In the genomic region with DNA sequence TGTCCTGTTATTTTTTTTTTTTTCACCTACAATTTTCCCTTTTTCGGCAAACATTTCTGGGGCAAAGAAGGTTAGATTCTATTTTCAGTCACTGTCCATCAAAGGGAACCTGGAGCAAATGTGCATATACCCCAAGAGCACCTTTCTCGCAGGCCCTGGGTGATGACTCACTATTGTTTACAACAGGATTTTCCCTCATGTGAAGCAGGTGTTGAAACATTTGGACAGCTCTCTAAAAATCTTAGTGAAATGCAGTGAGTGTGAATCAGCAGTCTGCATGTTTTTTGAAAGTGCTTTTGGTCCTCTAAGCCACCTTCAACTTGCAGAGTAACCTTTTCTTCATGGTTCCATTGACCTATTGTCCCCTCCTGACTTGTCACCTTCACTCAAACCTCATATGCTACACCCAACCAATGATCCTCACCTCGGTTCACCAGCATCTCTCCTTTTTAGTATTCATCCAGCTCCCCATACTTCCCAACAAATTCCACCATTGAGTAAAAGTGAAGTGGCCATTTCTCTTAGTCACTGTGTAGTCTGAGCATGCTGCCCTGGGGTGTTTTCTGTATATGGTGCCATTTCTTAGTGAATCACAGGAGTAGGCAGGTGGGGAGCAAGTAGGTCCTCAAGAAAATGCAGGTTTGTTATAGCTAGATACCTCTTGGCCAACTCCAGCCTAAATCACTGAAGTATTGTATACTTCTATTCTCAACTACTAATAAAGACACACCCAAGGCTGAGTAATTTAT, we compare ENCODE assay signal across 1 cellular context.
TF ChIP-seq lines count a peak whose summit lies in the region.

No MANE protein-coding gene starts in this region.

TF ChIP-seq in HepG2, 621 proteins besides CTCF, POLR2A, EP300 and RAD21 (continued from another document and continues in another):
- TF ChIP-seq, protein P1, sequence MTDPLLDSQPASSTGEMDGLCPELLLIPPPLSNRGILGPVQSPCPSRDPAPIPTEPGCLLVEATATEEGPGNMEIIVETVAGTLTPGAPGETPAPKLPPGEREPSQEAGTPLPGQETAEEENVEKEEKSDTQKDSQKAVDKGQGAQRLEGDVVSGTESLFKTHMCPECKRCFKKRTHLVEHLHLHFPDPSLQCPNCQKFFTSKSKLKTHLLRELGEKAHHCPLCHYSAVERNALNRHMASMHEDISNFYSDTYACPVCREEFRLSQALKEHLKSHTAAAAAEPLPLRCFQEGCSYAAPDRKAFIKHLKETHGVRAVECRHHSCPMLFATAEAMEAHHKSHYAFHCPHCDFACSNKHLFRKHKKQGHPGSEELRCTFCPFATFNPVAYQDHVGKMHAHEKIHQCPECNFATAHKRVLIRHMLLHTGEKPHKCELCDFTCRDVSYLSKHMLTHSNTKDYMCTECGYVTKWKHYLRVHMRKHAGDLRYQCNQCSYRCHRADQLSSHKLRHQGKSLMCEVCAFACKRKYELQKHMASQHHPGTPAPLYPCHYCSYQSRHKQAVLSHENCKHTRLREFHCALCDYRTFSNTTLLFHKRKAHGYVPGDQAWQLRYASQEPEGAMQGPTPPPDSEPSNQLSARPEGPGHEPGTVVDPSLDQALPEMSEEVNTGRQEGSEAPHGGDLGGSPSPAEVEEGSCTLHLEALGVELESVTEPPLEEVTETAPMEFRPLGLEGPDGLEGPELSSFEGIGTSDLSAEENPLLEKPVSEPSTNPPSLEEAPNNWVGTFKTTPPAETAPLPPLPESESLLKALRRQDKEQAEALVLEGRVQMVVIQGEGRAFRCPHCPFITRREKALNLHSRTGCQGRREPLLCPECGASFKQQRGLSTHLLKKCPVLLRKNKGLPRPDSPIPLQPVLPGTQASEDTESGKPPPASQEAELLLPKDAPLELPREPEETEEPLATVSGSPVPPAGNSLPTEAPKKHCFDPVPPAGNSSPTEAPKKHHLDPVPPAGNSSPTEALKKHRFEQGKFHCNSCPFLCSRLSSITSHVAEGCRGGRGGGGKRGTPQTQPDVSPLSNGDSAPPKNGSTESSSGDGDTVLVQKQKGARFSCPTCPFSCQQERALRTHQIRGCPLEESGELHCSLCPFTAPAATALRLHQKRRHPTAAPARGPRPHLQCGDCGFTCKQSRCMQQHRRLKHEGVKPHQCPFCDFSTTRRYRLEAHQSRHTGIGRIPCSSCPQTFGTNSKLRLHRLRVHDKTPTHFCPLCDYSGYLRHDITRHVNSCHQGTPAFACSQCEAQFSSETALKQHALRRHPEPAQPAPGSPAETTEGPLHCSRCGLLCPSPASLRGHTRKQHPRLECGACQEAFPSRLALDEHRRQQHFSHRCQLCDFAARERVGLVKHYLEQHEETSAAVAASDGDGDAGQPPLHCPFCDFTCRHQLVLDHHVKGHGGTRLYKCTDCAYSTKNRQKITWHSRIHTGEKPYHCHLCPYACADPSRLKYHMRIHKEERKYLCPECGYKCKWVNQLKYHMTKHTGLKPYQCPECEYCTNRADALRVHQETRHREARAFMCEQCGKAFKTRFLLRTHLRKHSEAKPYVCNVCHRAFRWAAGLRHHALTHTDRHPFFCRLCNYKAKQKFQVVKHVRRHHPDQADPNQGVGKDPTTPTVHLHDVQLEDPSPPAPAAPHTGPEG (CRISPR knock-in tag; IDR thresholded peaks at IDR 0.05) = no peak
- no peak for TF ChIP-seq ZFP36L1 (CRISPR knock-in tag; IDR thresholded peaks at IDR 0.05)
- no peak for TF ChIP-seq PHB2 (IDR thresholded peaks at IDR 0.05; ENCODE audit: partially characterized antibody)
- TF ChIP-seq NR2F6 (IDR thresholded peaks at IDR 0.05) = no peak
- TF ChIP-seq NR2F6 (CRISPR knock-in tag; IDR thresholded peaks at IDR 0.05) = 0 out of 2 replicates have a peak, but pooled peaks have one; percentile 19
- TF ChIP-seq NR0B2 (CRISPR knock-in tag; IDR thresholded peaks at IDR 0.05) = no peak
- no peak for TF ChIP-seq SP1 (IDR thresholded peaks at IDR 0.05)
- TF ChIP-seq SP1 (CRISPR knock-in tag; IDR thresholded peaks at IDR 0.05) = no peak
- TF ChIP-seq ZNF766 (CRISPR knock-in tag; IDR thresholded peaks at IDR 0.05; ENCODE audit: borderline replicate concordance) = no peak
- TF ChIP-seq, protein P2, sequence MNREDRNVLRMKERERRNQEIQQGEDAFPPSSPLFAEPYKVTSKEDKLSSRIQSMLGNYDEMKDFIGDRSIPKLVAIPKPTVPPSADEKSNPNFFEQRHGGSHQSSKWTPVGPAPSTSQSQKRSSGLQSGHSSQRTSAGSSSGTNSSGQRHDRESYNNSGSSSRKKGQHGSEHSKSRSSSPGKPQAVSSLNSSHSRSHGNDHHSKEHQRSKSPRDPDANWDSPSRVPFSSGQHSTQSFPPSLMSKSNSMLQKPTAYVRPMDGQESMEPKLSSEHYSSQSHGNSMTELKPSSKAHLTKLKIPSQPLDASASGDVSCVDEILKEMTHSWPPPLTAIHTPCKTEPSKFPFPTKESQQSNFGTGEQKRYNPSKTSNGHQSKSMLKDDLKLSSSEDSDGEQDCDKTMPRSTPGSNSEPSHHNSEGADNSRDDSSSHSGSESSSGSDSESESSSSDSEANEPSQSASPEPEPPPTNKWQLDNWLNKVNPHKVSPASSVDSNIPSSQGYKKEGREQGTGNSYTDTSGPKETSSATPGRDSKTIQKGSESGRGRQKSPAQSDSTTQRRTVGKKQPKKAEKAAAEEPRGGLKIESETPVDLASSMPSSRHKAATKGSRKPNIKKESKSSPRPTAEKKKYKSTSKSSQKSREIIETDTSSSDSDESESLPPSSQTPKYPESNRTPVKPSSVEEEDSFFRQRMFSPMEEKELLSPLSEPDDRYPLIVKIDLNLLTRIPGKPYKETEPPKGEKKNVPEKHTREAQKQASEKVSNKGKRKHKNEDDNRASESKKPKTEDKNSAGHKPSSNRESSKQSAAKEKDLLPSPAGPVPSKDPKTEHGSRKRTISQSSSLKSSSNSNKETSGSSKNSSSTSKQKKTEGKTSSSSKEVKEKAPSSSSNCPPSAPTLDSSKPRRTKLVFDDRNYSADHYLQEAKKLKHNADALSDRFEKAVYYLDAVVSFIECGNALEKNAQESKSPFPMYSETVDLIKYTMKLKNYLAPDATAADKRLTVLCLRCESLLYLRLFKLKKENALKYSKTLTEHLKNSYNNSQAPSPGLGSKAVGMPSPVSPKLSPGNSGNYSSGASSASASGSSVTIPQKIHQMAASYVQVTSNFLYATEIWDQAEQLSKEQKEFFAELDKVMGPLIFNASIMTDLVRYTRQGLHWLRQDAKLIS (CRISPR knock-in tag; IDR thresholded peaks at IDR 0.05) = no peak
- no peak for TF ChIP-seq ZNF839 (CRISPR knock-in tag; IDR thresholded peaks at IDR 0.05; ENCODE audit: borderline replicate concordance)
- TF ChIP-seq ZNF563 (CRISPR knock-in tag; IDR thresholded peaks at IDR 0.05) = no peak
- no peak for TF ChIP-seq DMTF1 (CRISPR knock-in tag; IDR thresholded peaks at IDR 0.05)
- no peak for TF ChIP-seq ZNF782 (CRISPR knock-in tag; IDR thresholded peaks at IDR 0.05; ENCODE audit: borderline replicate concordance)
- TF ChIP-seq RCOR2 (CRISPR knock-in tag; IDR thresholded peaks at IDR 0.05) = 0 out of 2 replicates have a peak, but pooled peaks have one; percentile 14
- no peak for TF ChIP-seq ZNF569 (CRISPR knock-in tag; IDR thresholded peaks at IDR 0.05; ENCODE audit: borderline replicate concordance)
- TF ChIP-seq, protein P3, sequence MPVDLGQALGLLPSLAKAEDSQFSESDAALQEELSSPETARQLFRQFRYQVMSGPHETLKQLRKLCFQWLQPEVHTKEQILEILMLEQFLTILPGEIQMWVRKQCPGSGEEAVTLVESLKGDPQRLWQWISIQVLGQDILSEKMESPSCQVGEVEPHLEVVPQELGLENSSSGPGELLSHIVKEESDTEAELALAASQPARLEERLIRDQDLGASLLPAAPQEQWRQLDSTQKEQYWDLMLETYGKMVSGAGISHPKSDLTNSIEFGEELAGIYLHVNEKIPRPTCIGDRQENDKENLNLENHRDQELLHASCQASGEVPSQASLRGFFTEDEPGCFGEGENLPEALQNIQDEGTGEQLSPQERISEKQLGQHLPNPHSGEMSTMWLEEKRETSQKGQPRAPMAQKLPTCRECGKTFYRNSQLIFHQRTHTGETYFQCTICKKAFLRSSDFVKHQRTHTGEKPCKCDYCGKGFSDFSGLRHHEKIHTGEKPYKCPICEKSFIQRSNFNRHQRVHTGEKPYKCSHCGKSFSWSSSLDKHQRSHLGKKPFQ (CRISPR knock-in tag; IDR thresholded peaks at IDR 0.05; ENCODE audit: insufficient replicate concordance) = no peak
- no peak for TF ChIP-seq ZBTB8A (CRISPR knock-in tag; IDR thresholded peaks at IDR 0.05; ENCODE audit: borderline replicate concordance, low read depth)
- no peak for TF ChIP-seq ZNF180 (CRISPR knock-in tag; IDR thresholded peaks at IDR 0.05; ENCODE audit: borderline replicate concordance, low read depth)
- TF ChIP-seq, protein P4, sequence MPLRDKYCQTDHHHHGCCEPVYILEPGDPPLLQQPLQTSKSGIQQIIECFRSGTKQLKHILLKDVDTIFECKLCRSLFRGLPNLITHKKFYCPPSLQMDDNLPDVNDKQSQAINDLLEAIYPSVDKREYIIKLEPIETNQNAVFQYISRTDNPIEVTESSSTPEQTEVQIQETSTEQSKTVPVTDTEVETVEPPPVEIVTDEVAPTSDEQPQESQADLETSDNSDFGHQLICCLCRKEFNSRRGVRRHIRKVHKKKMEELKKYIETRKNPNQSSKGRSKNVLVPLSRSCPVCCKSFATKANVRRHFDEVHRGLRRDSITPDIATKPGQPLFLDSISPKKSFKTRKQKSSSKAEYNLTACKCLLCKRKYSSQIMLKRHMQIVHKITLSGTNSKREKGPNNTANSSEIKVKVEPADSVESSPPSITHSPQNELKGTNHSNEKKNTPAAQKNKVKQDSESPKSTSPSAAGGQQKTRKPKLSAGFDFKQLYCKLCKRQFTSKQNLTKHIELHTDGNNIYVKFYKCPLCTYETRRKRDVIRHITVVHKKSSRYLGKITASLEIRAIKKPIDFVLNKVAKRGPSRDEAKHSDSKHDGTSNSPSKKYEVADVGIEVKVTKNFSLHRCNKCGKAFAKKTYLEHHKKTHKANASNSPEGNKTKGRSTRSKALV (CRISPR knock-in tag; IDR thresholded peaks at IDR 0.05) = 0 out of 2 replicates have a peak, but pooled peaks have one; percentile 29
- TF ChIP-seq BHLHE40 (IDR thresholded peaks at IDR 0.05; ENCODE audit: low read length) = no peak
- TF ChIP-seq HHEX (CRISPR knock-in tag; IDR thresholded peaks at IDR 0.05) = no peak
- no peak for TF ChIP-seq SUZ12 (IDR thresholded peaks at IDR 0.05; ENCODE audit: low read depth, low read length)
- no peak for TF ChIP-seq HDAC6 (IDR thresholded peaks at IDR 0.05; ENCODE audit: low read depth, low read length)
- no peak for TF ChIP-seq ZFX (CRISPR knock-in tag; IDR thresholded peaks at IDR 0.05; ENCODE audit: low read depth)
- TF ChIP-seq, protein P5, sequence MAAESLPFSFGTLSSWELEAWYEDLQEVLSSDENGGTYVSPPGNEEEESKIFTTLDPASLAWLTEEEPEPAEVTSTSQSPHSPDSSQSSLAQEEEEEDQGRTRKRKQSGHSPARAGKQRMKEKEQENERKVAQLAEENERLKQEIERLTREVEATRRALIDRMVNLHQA (CRISPR knock-in tag; IDR thresholded peaks at IDR 0.05) = no peak
- no peak for TF ChIP-seq ZNF747 (CRISPR knock-in tag; IDR thresholded peaks at IDR 0.05; ENCODE audit: borderline replicate concordance)
